ENCODE assay signal across 25 cellular contexts in the genomic region with DNA sequence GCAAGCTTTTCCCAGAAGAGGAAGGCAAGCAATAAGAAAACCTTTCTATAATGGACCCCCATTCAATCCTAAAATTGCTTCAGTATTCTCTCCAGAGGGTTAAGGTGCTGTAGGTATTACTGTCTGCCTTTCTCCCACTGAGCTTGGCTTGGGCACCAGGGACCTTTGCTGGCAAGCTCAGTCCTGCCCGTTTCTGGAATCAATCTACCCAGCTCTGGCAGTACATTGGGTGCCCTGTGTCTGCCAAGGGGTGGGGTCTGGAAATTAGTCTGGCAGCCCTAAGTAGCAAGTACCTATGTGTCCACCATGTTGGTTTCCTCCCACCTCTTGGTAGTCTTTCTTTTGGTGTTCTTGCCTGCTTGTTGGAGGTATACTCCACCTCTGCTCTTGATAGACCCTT.
"Had no signal": no experiment of that assay in that cellular context is flagged by ENCODE, and none has a peak within 500 bp of the region (broad histone marks: within the 10 kb centered on the region; RNA-seq: fewer than 3 reads in every experiment).

No MANE protein-coding gene starts in this region.

- H3K36me3 Mint-ChIP-seq: mesothelial cell of epicardium, type B pancreatic cell had no signal

- H3K4me1 ChIP-seq: pancreas, psoas muscle, tibial nerve, uterus had no signal

- H3K36me3 ChIP-seq: heart right ventricle, pancreas, tibial nerve, uterus had no signal

- ATAC-seq: natural killer cell; pancreas; sciatic nerve; stimulated activated naive B cell treated with anti-CD40 and anti-IgM and Interleukin-4, amounts not matched to agents 10 μg/mL and 1 μg/mL and 100 μg/mL, for 72 hours; stimulated activated naive CD8-positive, alpha-beta T cell treated with anti-CD3 and anti-CD28 coated beads, Interleukin-15, Interleukin-2, amounts not matched to agents 100 U/mL and 50 U/mL, for 24 hours had no signal

- H3K4me3 Mint-ChIP-seq: mesothelial cell of epicardium; natural killer cell; nephron progenitor cell; stimulated activated naive B cell treated with anti-CD40 and anti-IgM and Interleukin-4, amounts not matched to agents 10 μg/mL and 1 μg/mL and 100 μg/mL, for 72 hours; type B pancreatic cell had no signal

- DNase-seq: glutamatergic neuron; heart right ventricle; islet precursor cell; mesendoderm; naive B cell; natural killer cell; nephron progenitor cell; nucleus accumbens; pancreas; posterior cingulate gyrus; psoas muscle; stimulated activated CD4-positive, alpha-beta T cell treated with anti-CD3 and anti-CD28 coated beads, Interleukin-12 subunit alpha, Interleukin-12 subunit beta, amount 100 ng/mL, for 4 hours; stimulated activated CD4-positive, alpha-beta T cell treated with anti-CD3 and anti-CD28 coated beads, Interleukin-15, amount 100 ng/mL, for 24 hours; stimulated activated CD4-positive, alpha-beta T cell treated with anti-CD3 and anti-CD28 coated beads, Interleukin-2, amount 100 ng/mL, for 24 hours; stimulated activated CD4-positive, alpha-beta T cell treated with anti-CD3 and anti-CD28 coated beads, Interleukin-4, amount 100 ng/mL, for 1 hour; stimulated activated naive B cell treated with anti-CD40 and anti-IgM and Interleukin-4, amounts not matched to agents 10 μg/mL and 1 μg/mL and 100 μg/mL, for 72 hours; stimulated activated naive CD8-positive, alpha-beta T cell treated with anti-CD3 and anti-CD28 coated beads, Interleukin-15, Interleukin-2, amounts not matched to agents 100 U/mL and 50 U/mL, for 24 hours; uterus had no signal

- H3K4me3 ChIP-seq: heart right ventricle, hepatocyte, lung, pancreas, psoas muscle, skin epidermis, tibial nerve, uterus had no signal

- H3K9me3 ChIP-seq: pancreas, psoas muscle, uterus had no signal

- H3K27me3 Mint-ChIP-seq: stimulated activated naive B cell treated with anti-CD40 and anti-IgM and Interleukin-4, amounts not matched to agents 10 μg/mL and 1 μg/mL and 100 μg/mL, for 72 hours; type B pancreatic cell had no signal

- H3K4me1 Mint-ChIP-seq: naive B cell; stimulated activated naive B cell treated with anti-CD40 and anti-IgM and Interleukin-4, amounts not matched to agents 10 μg/mL and 1 μg/mL and 100 μg/mL, for 72 hours had no signal

- H3K27me3 ChIP-seq: heart right ventricle, hepatocyte, pancreas, tibial nerve, uterus had no signal

- H3K27ac Mint-ChIP-seq: mesothelial cell of epicardium; naive B cell; natural killer cell; nephron progenitor cell; stimulated activated naive B cell treated with anti-CD40 and anti-IgM and Interleukin-4, amounts not matched to agents 10 μg/mL and 1 μg/mL and 100 μg/mL, for 72 hours; type B pancreatic cell had no signal

- H3K27ac ChIP-seq: heart right ventricle, hepatocyte, pancreas, psoas muscle, skin epidermis, tibial nerve, uterus had no signal

- H3K9me3 Mint-ChIP-seq: type B pancreatic cell had no signal
